ENCODE assay signal across 10 cellular contexts in genomic region chrX:124413244-124413643, GRCh38.
"Had no signal": no experiment of that assay in that cellular context is flagged by ENCODE, and none has a peak within 500 bp of the region (broad histone marks: within the 10 kb centered on the region; RNA-seq: fewer than 3 reads in every experiment).

No MANE protein-coding gene starts in this region.

- H3K4me3 Mint-ChIP-seq: GM23338, H9, IgD-negative memory B cell had no signal

- H3K27ac Mint-ChIP-seq: GM23338, H9, IgD-negative memory B cell had no signal

- H3K9ac ChIP-seq: KMS-11 had no signal

- H3K27ac ChIP-seq: HL-60, KMS-11 had no signal

- FAIRE-seq: H1, H54, HepG2 had no signal

- H3K4me1 Mint-ChIP-seq: GM23338, H9, IgD-negative memory B cell had no signal

- H3K9me3 Mint-ChIP-seq: GM23338 had no signal

- ATAC-seq: GM23338, HepG2 had no signal

- H3K4me2 ChIP-seq: GM23338, KMS-11 had no signal

- H3K27me3 Mint-ChIP-seq: IgD-negative memory B cell had no signal

- DNase-seq: H9, HCEC 1CT, KBM-7 had no signal

- H3K4me3 ChIP-seq: GM23338 had no signal

- H2AFZ ChIP-seq: GM23338 had no signal

- H3K36me3 Mint-ChIP-seq: IgD-negative memory B cell had no signal
